Comparison of ENCODE assay signal across 1 cellular context in genomic region chr19:44892932-44893331, GRCh38.
TF ChIP-seq lines count a peak whose summit lies in the region.

No MANE protein-coding gene starts in this region.

TF ChIP-seq in HepG2, 621 proteins besides CTCF, POLR2A, EP300 and RAD21:
- TF ChIP-seq SMARCC2 (IDR thresholded peaks at IDR 0.05): no peak
- no peak for TF ChIP-seq POLR2G (IDR thresholded peaks at IDR 0.05; ENCODE audit: low read depth, low read length)
- TF ChIP-seq YEATS4 (CRISPR knock-in tag; IDR thresholded peaks at IDR 0.05; ENCODE audit: borderline replicate concordance): no peak
- TF ChIP-seq ZNF605 (CRISPR knock-in tag; IDR thresholded peaks at IDR 0.05): no peak
